2 cellular contexts compared by ENCODE assay signal in genomic region chr5:32038537-32038936, GRCh38.
TF ChIP-seq lines count a peak whose summit lies in the region.

No MANE protein-coding gene starts in this region.

TF ChIP-seq in GM23338, 12 proteins besides CTCF, POLR2A, EP300 and RAD21 (continued from another document):
- TF ChIP-seq ZNF114 (CRISPR knock-in tag; IDR thresholded peaks at IDR 0.05), result no peak
- TF ChIP-seq, protein P1, sequence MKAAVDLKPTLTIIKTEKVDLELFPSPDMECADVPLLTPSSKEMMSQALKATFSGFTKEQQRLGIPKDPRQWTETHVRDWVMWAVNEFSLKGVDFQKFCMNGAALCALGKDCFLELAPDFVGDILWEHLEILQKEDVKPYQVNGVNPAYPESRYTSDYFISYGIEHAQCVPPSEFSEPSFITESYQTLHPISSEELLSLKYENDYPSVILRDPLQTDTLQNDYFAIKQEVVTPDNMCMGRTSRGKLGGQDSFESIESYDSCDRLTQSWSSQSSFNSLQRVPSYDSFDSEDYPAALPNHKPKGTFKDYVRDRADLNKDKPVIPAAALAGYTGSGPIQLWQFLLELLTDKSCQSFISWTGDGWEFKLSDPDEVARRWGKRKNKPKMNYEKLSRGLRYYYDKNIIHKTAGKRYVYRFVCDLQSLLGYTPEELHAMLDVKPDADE (IDR thresholded peaks at IDR 0.05), result no peak
- TF ChIP-seq STAT1 (IDR thresholded peaks at IDR 0.05; ENCODE audit: unreplicated experiment), result no peak
- no peak for TF ChIP-seq POLR2AphosphoS5 (IDR thresholded peaks at IDR 0.05; ENCODE audit: low read depth)
- no peak for TF ChIP-seq REST (IDR thresholded peaks at IDR 0.05; ENCODE audit: unreplicated experiment)
- no peak for TF ChIP-seq JUNB (IDR thresholded peaks at IDR 0.05; ENCODE audit: unreplicated experiment)
- TF ChIP-seq EZH2phosphoT487 (IDR thresholded peaks at IDR 0.05; ENCODE audit: unreplicated experiment), result no peak
- TF ChIP-seq ZNF462 (CRISPR knock-in tag; IDR thresholded peaks at IDR 0.05), result no peak
TF ChIP-seq in GM23338: peak in this region for 0.

TF ChIP-seq in H1, 55 proteins besides CTCF, POLR2A, EP300 and RAD21 (continued from another document):
- TF ChIP-seq RXRA (IDR thresholded peaks at IDR 0.05; ENCODE audit: insufficient read depth, low read depth, low read length) (no peak), FOSL1 (IDR thresholded peaks at IDR 0.05; ENCODE audit: insufficient read depth, low read depth, low read length) (no peak), TBP (IDR thresholded peaks at IDR 0.05; ENCODE audit: low read depth, low read length) (no peak), JUND (IDR thresholded peaks at IDR 0.05; ENCODE audit: low read length) (no peak), RNF2 (IDR thresholded peaks at IDR 0.05; ENCODE audit: borderline replicate concordance, low read depth, low read length, missing control alignments, poor library complexity, severe bottlenecking) (no peak), JUN (IDR thresholded peaks at IDR 0.05; ENCODE audit: low read depth, low read length) (no peak), CHD2 (IDR thresholded peaks at IDR 0.05; ENCODE audit: low read length) (no peak), EGR1 (IDR thresholded peaks at IDR 0.05; ENCODE audit: borderline replicate concordance, low read depth, low read length) (no peak), CTBP2 (IDR thresholded peaks at IDR 0.05; ENCODE audit: borderline replicate concordance, insufficient read depth, insufficient read length, low read length) (no peak), CHD1 (IDR thresholded peaks at IDR 0.05; ENCODE audit: low read depth, low read length) (no peak), BRCA1 (IDR thresholded peaks at IDR 0.05; ENCODE audit: low read depth, low read length) (no peak), RFX5 (IDR thresholded peaks at IDR 0.05; ENCODE audit: borderline replicate concordance, low read depth, low read length) (no peak), HDAC2 (IDR thresholded peaks at IDR 0.05; ENCODE audit: borderline replicate concordance in 1 of 2, low read depth in 2 of 2, low read length in 2 of 2) (no peak), ASH2L (IDR thresholded peaks at IDR 0.05; ENCODE audit: low read length) (no peak), PHF8 (conservative IDR thresholded peaks at IDR 0.05; ENCODE audit: low read depth, low read length) (no peak), NRF1 (IDR thresholded peaks at IDR 0.05; ENCODE audit: low read depth, low read length) (no peak)
